12 cellular contexts compared by ENCODE assay signal in genomic region chr11:123518496-123519054, GRCh38.
A peak's percentile ranks its signal among the peaks of the same experiment; 100 is the strongest.
DNase-seq lines count a peak whose midpoint lies in the region; ATAC-seq and TF ChIP-seq lines count a peak whose summit lies in the region.
"Had no signal": no experiment of that assay in that cellular context is flagged by ENCODE, and none has a peak within 500 bp of the region (broad histone marks: within the 10 kb centered on the region; RNA-seq: fewer than 3 reads in every experiment).

No MANE protein-coding gene starts in this region.

- peak overlapping the region; percentile 60 to 88 (median 75) for H3K27ac ChIP-seq in adrenal gland

- H3K4me3 ChIP-seq in adrenal gland = no peak overlapping the region
- H3K4me3 ChIP-seq: K562 had no signal

- 55 to 72% (median 62%) methylated on average over 7 to 9 of the region's 9 CpGs for WGBS in adrenal gland, 4 donors

- no peaks in the 10 kb centered on the region for H3K27me3 ChIP-seq in adrenal gland

- no peaks in the 10 kb centered on the region for H3K9me3 ChIP-seq in adrenal gland (replicated peaks in 1 of 3)

- ATAC-seq in GM18508 (IDR thresholded peaks at IDR 0.05; ENCODE audit: insufficient read depth, unreplicated experiment) (peak; percentile 42), HG02981 (IDR thresholded peaks at IDR 0.05; ENCODE audit: unreplicated experiment) (peak; percentile 45), HG03457 (IDR thresholded peaks at IDR 0.05; ENCODE audit: unreplicated experiment) (no peak)
- ATAC-seq: K562 had no signal

- no peaks in the 10 kb centered on the region for H3K36me3 ChIP-seq in adrenal gland (replicated peaks in 1 of 2)

- DNase-seq in adrenal gland (peak in 1 of 7 donors; percentile 47), retina (peak; percentile 36), GM13977 (ENCODE audit: low spot score) (no peak), D341Med (ENCODE audit: low spot score) (no peak)
- DNase-seq in activated naive CD4-positive, alpha-beta T cell treated with Interleukin-2 at 50 U/mL for 16 hours = no peak
- DNase-seq: mammary epithelial cell; NCI-H2029; stimulated activated naive CD4-positive, alpha-beta T cell treated with Interleukin-2 at 50 U/mL for 16 hours had no signal

- intact Hi-C loops in adrenal gland (cut with DNase I) = loop anchor here in 1 of 2 donors (10.0 kb wide), 1 partner anchor 186 kb away; no protein-coding TSS in a partner anchor

- in situ Hi-C loops in GM13977 (cut with MboI; ENCODE audit: low pct_unique_long_range_greater_than_20kb, low sequenced_read_pairs, unreplicated experiment) = loop anchor here (10.0 kb wide), 1 partner anchor 46 kb away; no protein-coding TSS in a partner anchor

- TF ChIP-seq CTCF in adrenal gland (IDR thresholded peaks at IDR 0.05) (no peak), GM13977 (IDR thresholded peaks at IDR 0.05; ENCODE audit: extremely low read depth, insufficient read depth, missing control alignments) (no peak)

- peaks cover 40 to 69% of the 10 kb centered on the region in 2 donors for H3K4me1 ChIP-seq in adrenal gland (replicated peaks in 1 of 2)

- no peak for TF ChIP-seq POLR2A in adrenal gland (IDR thresholded peaks at IDR 0.05)
